In genomic region chr9:114505187-114506081, GRCh38 we compare ENCODE assay signal across 1 cellular context.
TF ChIP-seq lines count a peak whose summit lies in the region.

WHRN (minus strand) TSS chr9:114505473; CDS start chr9:114504801, 672 bp downstream.

TF ChIP-seq in GM12878, 131 proteins besides CTCF, POLR2A, EP300 and RAD21 (continued from another document and continues in another):
- TF ChIP-seq, protein P1, sequence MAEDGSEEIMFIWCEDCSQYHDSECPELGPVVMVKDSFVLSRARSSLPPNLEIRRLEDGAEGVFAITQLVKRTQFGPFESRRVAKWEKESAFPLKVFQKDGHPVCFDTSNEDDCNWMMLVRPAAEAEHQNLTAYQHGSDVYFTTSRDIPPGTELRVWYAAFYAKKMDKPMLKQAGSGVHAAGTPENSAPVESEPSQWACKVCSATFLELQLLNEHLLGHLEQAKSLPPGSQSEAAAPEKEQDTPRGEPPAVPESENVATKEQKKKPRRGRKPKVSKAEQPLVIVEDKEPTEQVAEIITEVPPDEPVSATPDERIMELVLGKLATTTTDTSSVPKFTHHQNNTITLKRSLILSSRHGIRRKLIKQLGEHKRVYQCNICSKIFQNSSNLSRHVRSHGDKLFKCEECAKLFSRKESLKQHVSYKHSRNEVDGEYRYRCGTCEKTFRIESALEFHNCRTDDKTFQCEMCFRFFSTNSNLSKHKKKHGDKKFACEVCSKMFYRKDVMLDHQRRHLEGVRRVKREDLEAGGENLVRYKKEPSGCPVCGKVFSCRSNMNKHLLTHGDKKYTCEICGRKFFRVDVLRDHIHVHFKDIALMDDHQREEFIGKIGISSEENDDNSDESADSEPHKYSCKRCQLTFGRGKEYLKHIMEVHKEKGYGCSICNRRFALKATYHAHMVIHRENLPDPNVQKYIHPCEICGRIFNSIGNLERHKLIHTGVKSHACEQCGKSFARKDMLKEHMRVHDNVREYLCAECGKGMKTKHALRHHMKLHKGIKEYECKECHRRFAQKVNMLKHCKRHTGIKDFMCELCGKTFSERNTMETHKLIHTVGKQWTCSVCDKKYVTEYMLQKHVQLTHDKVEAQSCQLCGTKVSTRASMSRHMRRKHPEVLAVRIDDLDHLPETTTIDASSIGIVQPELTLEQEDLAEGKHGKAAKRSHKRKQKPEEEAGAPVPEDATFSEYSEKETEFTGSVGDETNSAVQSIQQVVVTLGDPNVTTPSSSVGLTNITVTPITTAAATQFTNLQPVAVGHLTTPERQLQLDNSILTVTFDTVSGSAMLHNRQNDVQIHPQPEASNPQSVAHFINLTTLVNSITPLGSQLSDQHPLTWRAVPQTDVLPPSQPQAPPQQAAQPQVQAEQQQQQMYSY (CRISPR knock-in tag; IDR thresholded peaks at IDR 0.05), result no peak
- TF ChIP-seq STAT1 (conservative IDR thresholded peaks at IDR 0.05), result no peak
- no peak for TF ChIP-seq SMC3 (IDR thresholded peaks at IDR 0.05; ENCODE audit: borderline replicate concordance, low read length)
- no peak for TF ChIP-seq E2F8 (IDR thresholded peaks at IDR 0.05; ENCODE audit: low read depth, partially characterized antibody)
- peak; percentile 65; the same call in 1 of the 2 replicates for TF ChIP-seq SIN3A (IDR thresholded peaks at IDR 0.05; ENCODE audit: low read depth, low read length)
- no peak for TF ChIP-seq RELA (IDR thresholded peaks at IDR 0.05; ENCODE audit: borderline replicate concordance, partially characterized antibody)
- TF ChIP-seq CUX1 (IDR thresholded peaks at IDR 0.05; ENCODE audit: insufficient replicate concordance, low read depth, low read length), result no peak
- no peak for TF ChIP-seq ZNF207 (IDR thresholded peaks at IDR 0.05; ENCODE audit: borderline replicate concordance)
- TF ChIP-seq CHD2 (IDR thresholded peaks at IDR 0.05; ENCODE audit: borderline replicate concordance, low read depth, low read length), result no peak
- TF ChIP-seq NFXL1 (IDR thresholded peaks at IDR 0.05; ENCODE audit: borderline replicate concordance), result no peak
- peak; percentile 34; the same call in 1 of the 2 replicates for TF ChIP-seq POLR2AphosphoS5 (IDR thresholded peaks at IDR 0.05; ENCODE audit: low read length)
- TF ChIP-seq EED (IDR thresholded peaks at IDR 0.05; ENCODE audit: low read depth), result no peak
- TF ChIP-seq PAX5 (IDR thresholded peaks at IDR 0.05; ENCODE audit: borderline replicate concordance, low read depth, low read length), result 0 out of 2 replicates have a peak, but pooled peaks have one; percentile 15
- no peak for TF ChIP-seq SP1 (IDR thresholded peaks at IDR 0.05; ENCODE audit: low read depth, low read length)
- TF ChIP-seq FOXK2 (IDR thresholded peaks at IDR 0.05), result no peak
- no peak for TF ChIP-seq SREBF1 (IDR thresholded peaks at IDR 0.05; ENCODE audit: low read length)
- TF ChIP-seq NR2C2 (IDR thresholded peaks at IDR 0.05; ENCODE audit: borderline replicate concordance, control insufficient read depth, insufficient read length, low read depth), result no peak
- TF ChIP-seq NBN (IDR thresholded peaks at IDR 0.05), result no peak
- no peak for TF ChIP-seq FOXM1 (IDR thresholded peaks at IDR 0.05; ENCODE audit: low read depth, low read length)
- no peak for TF ChIP-seq ZBED1 (IDR thresholded peaks at IDR 0.05; ENCODE audit: borderline replicate concordance)
- TF ChIP-seq YY1 (IDR thresholded peaks at IDR 0.05; ENCODE audit: low read depth, low read length), result 0 out of 2 replicates have a peak, but pooled peaks have one; percentile 7
- no peak for TF ChIP-seq NFIC (IDR thresholded peaks at IDR 0.05; ENCODE audit: low read depth, low read length)
- no peak for TF ChIP-seq PAX8 (IDR thresholded peaks at IDR 0.05)
- peak; percentile 60; the same call in 1 of the 2 replicates for TF ChIP-seq BACH1 (IDR thresholded peaks at IDR 0.05; ENCODE audit: borderline replicate concordance)
- TF ChIP-seq TCF12 (IDR thresholded peaks at IDR 0.05; ENCODE audit: low read depth, low read length), result no peak
- TF ChIP-seq ESRRA (IDR thresholded peaks at IDR 0.05; ENCODE audit: low read length), result no peak
- no peak for TF ChIP-seq IRF4 (IDR thresholded peaks at IDR 0.05; ENCODE audit: low read depth, low read length)
- TF ChIP-seq, protein P2, sequence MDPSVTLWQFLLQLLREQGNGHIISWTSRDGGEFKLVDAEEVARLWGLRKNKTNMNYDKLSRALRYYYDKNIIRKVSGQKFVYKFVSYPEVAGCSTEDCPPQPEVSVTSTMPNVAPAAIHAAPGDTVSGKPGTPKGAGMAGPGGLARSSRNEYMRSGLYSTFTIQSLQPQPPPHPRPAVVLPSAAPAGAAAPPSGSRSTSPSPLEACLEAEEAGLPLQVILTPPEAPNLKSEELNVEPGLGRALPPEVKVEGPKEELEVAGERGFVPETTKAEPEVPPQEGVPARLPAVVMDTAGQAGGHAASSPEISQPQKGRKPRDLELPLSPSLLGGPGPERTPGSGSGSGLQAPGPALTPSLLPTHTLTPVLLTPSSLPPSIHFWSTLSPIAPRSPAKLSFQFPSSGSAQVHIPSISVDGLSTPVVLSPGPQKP (IDR thresholded peaks at IDR 0.05; ENCODE audit: low read depth, low read length), result no peak
- TF ChIP-seq SREBF2 (IDR thresholded peaks at IDR 0.05; ENCODE audit: low read length), result no peak
- TF ChIP-seq IRF3 (IDR thresholded peaks at IDR 0.05), result no peak
- TF ChIP-seq SIX5 (IDR thresholded peaks at IDR 0.05; ENCODE audit: low read depth, low read length, severe bottlenecking), result no peak
- TF ChIP-seq, protein P3, sequence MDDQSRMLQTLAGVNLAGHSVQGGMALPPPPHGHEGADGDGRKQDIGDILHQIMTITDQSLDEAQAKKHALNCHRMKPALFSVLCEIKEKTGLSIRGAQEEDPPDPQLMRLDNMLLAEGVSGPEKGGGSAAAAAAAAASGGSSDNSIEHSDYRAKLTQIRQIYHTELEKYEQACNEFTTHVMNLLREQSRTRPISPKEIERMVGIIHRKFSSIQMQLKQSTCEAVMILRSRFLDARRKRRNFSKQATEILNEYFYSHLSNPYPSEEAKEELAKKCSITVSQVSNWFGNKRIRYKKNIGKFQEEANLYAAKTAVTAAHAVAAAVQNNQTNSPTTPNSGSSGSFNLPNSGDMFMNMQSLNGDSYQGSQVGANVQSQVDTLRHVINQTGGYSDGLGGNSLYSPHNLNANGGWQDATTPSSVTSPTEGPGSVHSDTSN (IDR thresholded peaks at IDR 0.05; ENCODE audit: insufficient replicate concordance, low read depth, low read length), result no peak
- TF ChIP-seq KDM1A (IDR thresholded peaks at IDR 0.05; ENCODE audit: borderline replicate concordance), result no peak
- TF ChIP-seq SMARCA5 (IDR thresholded peaks at IDR 0.05), result no peak
- TF ChIP-seq, protein P4, sequence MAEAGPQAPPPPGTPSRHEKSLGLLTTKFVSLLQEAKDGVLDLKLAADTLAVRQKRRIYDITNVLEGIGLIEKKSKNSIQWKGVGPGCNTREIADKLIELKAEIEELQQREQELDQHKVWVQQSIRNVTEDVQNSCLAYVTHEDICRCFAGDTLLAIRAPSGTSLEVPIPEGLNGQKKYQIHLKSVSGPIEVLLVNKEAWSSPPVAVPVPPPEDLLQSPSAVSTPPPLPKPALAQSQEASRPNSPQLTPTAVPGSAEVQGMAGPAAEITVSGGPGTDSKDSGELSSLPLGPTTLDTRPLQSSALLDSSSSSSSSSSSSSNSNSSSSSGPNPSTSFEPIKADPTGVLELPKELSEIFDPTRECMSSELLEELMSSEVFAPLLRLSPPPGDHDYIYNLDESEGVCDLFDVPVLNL (IDR thresholded peaks at IDR 0.05; ENCODE audit: low read depth, low read length), result no peak
- no peak for TF ChIP-seq ZNF622 (IDR thresholded peaks at IDR 0.05)
- peak; percentile 87 for TF ChIP-seq CREM (IDR thresholded peaks at IDR 0.05; ENCODE audit: low read depth)
- TF ChIP-seq CREB1 (IDR thresholded peaks at IDR 0.05; ENCODE audit: low read depth), result peak; percentile 85
- no peak for TF ChIP-seq MYB (IDR thresholded peaks at IDR 0.05; ENCODE audit: borderline replicate concordance, low read depth, low read length)
- TF ChIP-seq NR2C1 (IDR thresholded peaks at IDR 0.05), result no peak
- no peak for TF ChIP-seq SPI1 (IDR thresholded peaks at IDR 0.05; ENCODE audit: borderline replicate concordance, insufficient read depth, low read depth, low read length)
- no peak for TF ChIP-seq SRF (IDR thresholded peaks at IDR 0.05; ENCODE audit: low read depth in 2 of 2, low read length in 2 of 2)
- TF ChIP-seq, protein P5, sequence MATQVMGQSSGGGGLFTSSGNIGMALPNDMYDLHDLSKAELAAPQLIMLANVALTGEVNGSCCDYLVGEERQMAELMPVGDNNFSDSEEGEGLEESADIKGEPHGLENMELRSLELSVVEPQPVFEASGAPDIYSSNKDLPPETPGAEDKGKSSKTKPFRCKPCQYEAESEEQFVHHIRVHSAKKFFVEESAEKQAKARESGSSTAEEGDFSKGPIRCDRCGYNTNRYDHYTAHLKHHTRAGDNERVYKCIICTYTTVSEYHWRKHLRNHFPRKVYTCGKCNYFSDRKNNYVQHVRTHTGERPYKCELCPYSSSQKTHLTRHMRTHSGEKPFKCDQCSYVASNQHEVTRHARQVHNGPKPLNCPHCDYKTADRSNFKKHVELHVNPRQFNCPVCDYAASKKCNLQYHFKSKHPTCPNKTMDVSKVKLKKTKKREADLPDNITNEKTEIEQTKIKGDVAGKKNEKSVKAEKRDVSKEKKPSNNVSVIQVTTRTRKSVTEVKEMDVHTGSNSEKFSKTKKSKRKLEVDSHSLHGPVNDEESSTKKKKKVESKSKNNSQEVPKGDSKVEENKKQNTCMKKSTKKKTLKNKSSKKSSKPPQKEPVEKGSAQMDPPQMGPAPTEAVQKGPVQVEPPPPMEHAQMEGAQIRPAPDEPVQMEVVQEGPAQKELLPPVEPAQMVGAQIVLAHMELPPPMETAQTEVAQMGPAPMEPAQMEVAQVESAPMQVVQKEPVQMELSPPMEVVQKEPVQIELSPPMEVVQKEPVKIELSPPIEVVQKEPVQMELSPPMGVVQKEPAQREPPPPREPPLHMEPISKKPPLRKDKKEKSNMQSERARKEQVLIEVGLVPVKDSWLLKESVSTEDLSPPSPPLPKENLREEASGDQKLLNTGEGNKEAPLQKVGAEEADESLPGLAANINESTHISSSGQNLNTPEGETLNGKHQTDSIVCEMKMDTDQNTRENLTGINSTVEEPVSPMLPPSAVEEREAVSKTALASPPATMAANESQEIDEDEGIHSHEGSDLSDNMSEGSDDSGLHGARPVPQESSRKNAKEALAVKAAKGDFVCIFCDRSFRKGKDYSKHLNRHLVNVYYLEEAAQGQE (IDR thresholded peaks at IDR 0.05; ENCODE audit: low read depth, low read length), result no peak
- no peak for TF ChIP-seq BRCA1 (IDR thresholded peaks at IDR 0.05; ENCODE audit: low read depth, low read length)
- TF ChIP-seq BMI1 (IDR thresholded peaks at IDR 0.05; ENCODE audit: borderline replicate concordance), result peak; percentile 92
- TF ChIP-seq ATF7 (IDR thresholded peaks at IDR 0.05; ENCODE audit: low read depth), result no peak
- no peak for TF ChIP-seq RFX5 (IDR thresholded peaks at IDR 0.05; ENCODE audit: low read depth, low read length)
- TF ChIP-seq TCF7 (IDR thresholded peaks at IDR 0.05; ENCODE audit: borderline replicate concordance), result no peak
